30 cellular contexts compared by ENCODE assay signal in genomic region chr5:134462761-134463160, GRCh38. TPM values are rescaled to one million over a fixed set of nuclear protein-coding genes. Genes with fewer than 3 reads are reported as not detected.
A peak's percentile ranks its signal among the peaks of the same experiment; 100 is the strongest.
DNase-seq lines count a peak whose midpoint lies in the region; ATAC-seq, FAIRE-seq and TF ChIP-seq lines count a peak whose summit lies in the region.
"Had no signal": no experiment of that assay in that cellular context is flagged by ENCODE, and none has a peak within 500 bp of the region (broad histone marks: within the 10 kb centered on the region; RNA-seq: fewer than 3 reads in every experiment).

No MANE protein-coding gene starts in this region.

- H3K4me3 ChIP-seq in GM23338 (no peak overlapping the region), WERI-Rb-1 (ENCODE audit: low read depth, low read length) (no peak overlapping the region), kidney (ENCODE audit: low read length in 2 of 2) (no peak overlapping the region), body of pancreas (no peak overlapping the region)
- H3K4me3 ChIP-seq: coronary artery, esophagus muscularis mucosa, vagina had no signal

- H3K9me3 ChIP-seq in WERI-Rb-1 (ENCODE audit: severe bottlenecking) (no peaks in the 10 kb centered on the region), kidney (ENCODE audit: control insufficient read depth in 1 of 2, low read length in 2 of 2) (no peaks in the 10 kb centered on the region), body of pancreas (no peaks in the 10 kb centered on the region)
- H3K9me3 ChIP-seq: esophagus muscularis mucosa, vagina had no signal

- H3K4me2 ChIP-seq in GM23338, result no peak overlapping the region

- no peaks in the 10 kb centered on the region for H3K36me3 Mint-ChIP-seq in GM23338 (ENCODE audit: low read depth)
- H3K36me3 Mint-ChIP-seq: stimulated activated naive B cell treated with anti-CD40 and anti-IgM and Interleukin-4, amounts not matched to agents 10 μg/mL and 1 μg/mL and 100 μg/mL, for 72 hours had no signal

- H3K9ac ChIP-seq in kidney (ENCODE audit: low read length in 2 of 2), result no peak overlapping the region

- H3K9me3 Mint-ChIP-seq in GM23338, result no peaks in the 10 kb centered on the region
- H3K9me3 Mint-ChIP-seq: activated naive CD8-positive, alpha-beta T cell treated with anti-CD3 and anti-CD28 coated beads, Interleukin-2, amount 50 U/mL, for 24 hours; effector memory CD8-positive, alpha-beta T cell; stimulated activated naive B cell treated with anti-CD40 and anti-IgM and Interleukin-4, amounts not matched to agents 10 μg/mL and 1 μg/mL and 100 μg/mL, for 72 hours had no signal

- H3K27ac ChIP-seq in GM23338 (ENCODE audit: low read depth) (no peak overlapping the region), WERI-Rb-1 (no peak overlapping the region), kidney (ENCODE audit: low read depth in 2 of 2, low read length in 2 of 2) (no peak overlapping the region), body of pancreas (no peak overlapping the region)
- H3K27ac ChIP-seq: esophagus muscularis mucosa, vagina had no signal

- H3K27me3 ChIP-seq in GM23338 (ENCODE audit: insufficient read depth), result no peaks in the 10 kb centered on the region
- no peaks in the 10 kb centered on the region for H3K27me3 ChIP-seq in WERI-Rb-1 (ENCODE audit: insufficient read depth, low read depth, severe bottlenecking)
- no peaks in the 10 kb centered on the region for H3K27me3 ChIP-seq in body of pancreas
- H3K27me3 ChIP-seq: esophagus muscularis mucosa, vagina had no signal

- DNase-seq in GM23338 (ENCODE audit: low spot score), result peak; percentile 52
- DNase-seq in WERI-Rb-1, result no peak
- peak; percentile 35 for DNase-seq in kidney
- peak; percentile 42 for DNase-seq in sciatic nerve (ENCODE audit: low spot score)
- DNase-seq in body of pancreas, result no peak
- no peak for DNase-seq in activated CD8-positive, alpha-beta memory T cell treated with anti-CD3 and anti-CD28 coated beads for 24 hours
- no peak for DNase-seq in NCI-H345 treated with DMSO at 0.1 percent for 48 hours (lab: John Stamatoyannopoulos, UW; ENCODE audit: unreplicated experiment)
- DNase-seq: activated CD4-positive, alpha-beta T cell treated with anti-CD3 and anti-CD28 coated beads, Interleukin-2, amount 50 U/mL, for 48 hours; activated CD4-positive, CD25-positive, alpha-beta regulatory T cell; activated gamma-delta T cell; activated naive CD8-positive, alpha-beta T cell treated with anti-CD3 and anti-CD28 coated beads, Interleukin-2, amount 50 U/mL, for 24 hours; effector memory CD8-positive, alpha-beta T cell; foreskin melanocyte; hypothalamus; mammary epithelial cell; NCI-H1105; NCI-H446; nucleus accumbens; OCI-M1; stimulated activated CD4-positive, alpha-beta T cell treated with anti-CD3 and anti-CD28 coated beads, Interleukin-4, amount 100 ng/mL, for 24 hours; stimulated activated naive B cell treated with anti-CD40 and anti-IgM and Interleukin-4, amounts not matched to agents 10 μg/mL and 1 μg/mL and 100 μg/mL, for 72 hours; T1000 had no signal

- 83 to 85% methylated on average over 6 of the region's 6 CpGs for whole genome bisulfite sequencing in body of pancreas, 2 donors

- H3F3A ChIP-seq in GM23338 (replicated peaks; ENCODE audit: low read depth), result peaks cover 13% of the 10 kb centered on the region

- intact Hi-C loops in kidney (cut with DNase I) (no loop called here), sciatic nerve (cut with DNase I) (no loop called here), body of pancreas (cut with DNase I) (no loop called here)

- TF ChIP-seq CTCF in GM23338 (conservative IDR thresholded peaks at IDR 0.05; ENCODE audit: low read depth in 2 of 2) (peak; percentile 43 to 57), WERI-Rb-1 (IDR thresholded peaks at IDR 0.05; ENCODE audit: low read depth, low read length) (peak; percentile 17; the same call in 1 of the 2 replicates), kidney (IDR thresholded peaks at IDR 0.05; ENCODE audit: borderline replicate concordance, extremely low read depth, insufficient read depth) (no peak), body of pancreas (IDR thresholded peaks at IDR 0.05) (no peak)

- H3K4me1 Mint-ChIP-seq in GM23338, result peaks cover 17% of the 10 kb centered on the region

- no peaks in the 10 kb centered on the region for H3K79me2 ChIP-seq in GM23338 (replicated peaks; ENCODE audit: insufficient read depth)

- peaks cover 14% of the 10 kb centered on the region for H3K4me1 ChIP-seq in GM23338 (ENCODE audit: insufficient read depth)
- H3K4me1 ChIP-seq in kidney (ENCODE audit: control insufficient read depth in 1 of 2, insufficient read depth in 1 of 2, low read depth in 1 of 2, low read length in 2 of 2), result peaks cover 17 to 22% of the 10 kb centered on the region in 2 donors
- H3K4me1 ChIP-seq in body of pancreas, result peaks cover 43% of the 10 kb centered on the region

- no peaks in the 10 kb centered on the region for H3K36me3 ChIP-seq in GM23338 (ENCODE audit: insufficient read depth)
- no peaks in the 10 kb centered on the region for H3K36me3 ChIP-seq in WERI-Rb-1
- no peaks in the 10 kb centered on the region for H3K36me3 ChIP-seq in kidney (ENCODE audit: control insufficient read depth in 1 of 2, insufficient read depth in 2 of 2, low read length in 2 of 2)
- no peaks in the 10 kb centered on the region for H3K36me3 ChIP-seq in body of pancreas (replicated peaks in 1 of 2; ENCODE audit: insufficient read depth in 1 of 2, low read depth in 2 of 2)
- H3K36me3 ChIP-seq: esophagus muscularis mucosa, vagina had no signal

- no peak overlapping the region for H3K27ac Mint-ChIP-seq in GM23338
- H3K27ac Mint-ChIP-seq: activated naive CD8-positive, alpha-beta T cell treated with anti-CD3 and anti-CD28 coated beads, Interleukin-2, amount 50 U/mL, for 24 hours; effector memory CD8-positive, alpha-beta T cell; stimulated activated naive B cell treated with anti-CD40 and anti-IgM and Interleukin-4, amounts not matched to agents 10 μg/mL and 1 μg/mL and 100 μg/mL, for 72 hours had no signal

- H4K20me1 ChIP-seq in GM23338 (replicated peaks; ENCODE audit: insufficient read depth), result no peaks in the 10 kb centered on the region

- TF ChIP-seq POLR2A in body of pancreas (IDR thresholded peaks at IDR 0.05), result no peak

- H3K4me3 Mint-ChIP-seq in GM23338, result no peak overlapping the region
- H3K4me3 Mint-ChIP-seq: activated naive CD8-positive, alpha-beta T cell treated with anti-CD3 and anti-CD28 coated beads, Interleukin-2, amount 50 U/mL, for 24 hours; CD14-positive monocyte; effector memory CD8-positive, alpha-beta T cell; stimulated activated naive B cell treated with anti-CD40 and anti-IgM and Interleukin-4, amounts not matched to agents 10 μg/mL and 1 μg/mL and 100 μg/mL, for 72 hours had no signal

- no peaks in the 10 kb centered on the region for H3K9me2 ChIP-seq in GM23338 (ENCODE audit: insufficient read depth)

- peaks cover 8% of the 10 kb centered on the region for H3K27me3 Mint-ChIP-seq in GM23338 (ENCODE audit: insufficient read depth, low read depth, poor library complexity)
- H3K27me3 Mint-ChIP-seq: activated naive CD8-positive, alpha-beta T cell treated with anti-CD3 and anti-CD28 coated beads, Interleukin-2, amount 50 U/mL, for 24 hours; effector memory CD8-positive, alpha-beta T cell; stimulated activated naive B cell treated with anti-CD40 and anti-IgM and Interleukin-4, amounts not matched to agents 10 μg/mL and 1 μg/mL and 100 μg/mL, for 72 hours had no signal

- FAIRE-seq in kidney (lab: Jason Lieb, UNC), result no peak
- FAIRE-seq: D721Med, GM12892, keratinocyte had no signal

- ATAC-seq in GM23338, result no peak
- no peak for ATAC-seq in sciatic nerve
- ATAC-seq in body of pancreas, result no peak
- ATAC-seq: activated naive CD8-positive, alpha-beta T cell treated with anti-CD3 and anti-CD28 coated beads, Interleukin-2, amount 50 U/mL, for 24 hours; effector memory CD8-positive, alpha-beta T cell; Right ventricle myocardium inferior; stimulated activated naive B cell treated with anti-CD40 and anti-IgM and Interleukin-4, amounts not matched to agents 10 μg/mL and 1 μg/mL and 100 μg/mL, for 72 hours had no signal

- H2AFZ ChIP-seq in GM23338, result no peak overlapping the region

TF ChIP-seq in GM23338, 12 proteins besides CTCF, POLR2A, EP300 and RAD21 (continues in another document):
- TF ChIP-seq CREB1 (CRISPR knock-in tag; IDR thresholded peaks at IDR 0.05; ENCODE audit: low read depth) (no peak), ZNF331 (CRISPR knock-in tag; IDR thresholded peaks at IDR 0.05; ENCODE audit: low read depth) (no peak), STAT1 (IDR thresholded peaks at IDR 0.05; ENCODE audit: unreplicated experiment) (no peak)

RNA-seq across cellular contexts. Expression of gene CDKN2AIPNL, which starts 51.1 kb away (rescaled TPM):
- 51.4 and 53.5 TPM in 2 replicates for total RNA-seq in GM23338 (2014; rRNA removed; shearing (Covaris generic))
- 72.5 and 79.5 TPM in 2 replicates for polyA plus RNA-seq in GM23338 (2016; fragmentation: Nextera tagmentation; extraction: Ambion mirVana)
- total RNA-seq in kidney, result 19.0 TPM
- polyA plus RNA-seq in kidney (ENCODE audit: insufficient read depth, low read depth, low replicate concordance), result 38.2 TPM
- 12.4 TPM for total RNA-seq in sciatic nerve
- total RNA-seq in body of pancreas, result 10 to 100 TPM in 1 of 2 donors, 1 to 10 TPM in 1; 3.0 to 14.5 TPM

Comparison
In these comparisons a context has a peak if more than half of its experiments do, and no peak if none do; other contexts are left out.
1. DNase-seq: peak in GM23338 (single experiment), kidney (single experiment) and sciatic nerve (single experiment); none in WERI-Rb-1 (single experiment), body of pancreas (0 of 4), activated CD8-positive, alpha-beta memory T cell treated with anti-CD3 and anti-CD28 coated beads for 24 hours (single experiment) and NCI-H345 treated with DMSO at 0.1 percent for 48 hours (single experiment).
2. CTCF ChIP-seq: peak in GM23338 (2 of 2) and WERI-Rb-1 (single experiment); none in kidney (single experiment) and body of pancreas (0 of 7).